In the genomic region with DNA sequence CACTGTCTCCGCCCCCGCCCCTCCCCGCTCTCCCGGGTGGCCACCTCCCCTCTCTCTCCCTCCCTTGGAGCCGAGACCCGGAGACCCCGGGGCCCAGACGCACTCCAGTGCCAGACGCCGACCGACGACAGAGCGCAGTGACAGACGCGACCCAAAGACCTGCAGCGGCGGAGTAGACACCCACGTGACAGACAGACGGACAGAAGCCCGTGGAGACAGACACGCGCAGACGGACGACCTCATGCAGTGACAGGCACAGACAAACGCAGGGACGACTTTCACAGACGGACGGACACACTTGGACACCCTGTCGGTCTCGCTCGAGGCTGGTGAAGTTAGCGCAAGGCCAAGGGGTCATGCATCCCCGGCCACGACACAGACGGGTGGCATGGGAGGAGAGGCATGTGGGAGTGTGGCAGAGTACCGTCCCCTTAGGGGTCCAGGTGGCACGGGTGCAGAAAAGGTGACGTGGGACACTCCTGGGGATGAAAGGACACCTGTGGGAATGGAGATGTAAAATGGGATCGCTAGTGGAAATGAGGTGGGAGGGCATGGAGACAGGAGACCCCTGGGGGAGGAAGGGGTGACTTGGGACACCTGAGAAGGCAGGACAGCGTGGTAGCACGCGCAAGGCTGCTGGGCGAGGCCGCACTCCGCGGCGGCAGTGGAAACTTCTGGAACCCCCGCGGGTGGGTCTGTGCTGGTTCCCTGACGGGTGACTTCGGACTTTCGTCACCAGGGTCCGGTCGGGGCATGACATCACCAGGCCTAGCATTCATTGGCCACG, we compare ENCODE assay signal across 1 cellular context.
TF ChIP-seq lines count a peak whose summit lies in the region.

No MANE protein-coding gene starts in this region.

TF ChIP-seq in HepG2, 621 proteins besides CTCF, POLR2A, EP300 and RAD21 (continued from another document):
- TF ChIP-seq, protein P1, sequence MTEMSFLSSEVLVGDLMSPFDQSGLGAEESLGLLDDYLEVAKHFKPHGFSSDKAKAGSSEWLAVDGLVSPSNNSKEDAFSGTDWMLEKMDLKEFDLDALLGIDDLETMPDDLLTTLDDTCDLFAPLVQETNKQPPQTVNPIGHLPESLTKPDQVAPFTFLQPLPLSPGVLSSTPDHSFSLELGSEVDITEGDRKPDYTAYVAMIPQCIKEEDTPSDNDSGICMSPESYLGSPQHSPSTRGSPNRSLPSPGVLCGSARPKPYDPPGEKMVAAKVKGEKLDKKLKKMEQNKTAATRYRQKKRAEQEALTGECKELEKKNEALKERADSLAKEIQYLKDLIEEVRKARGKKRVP (CRISPR knock-in tag; IDR thresholded peaks at IDR 0.05) = 0 out of 4 replicates have a peak, but pooled peaks of 1 of the 2 experiments have one; percentile 12
- TF ChIP-seq, protein P2, sequence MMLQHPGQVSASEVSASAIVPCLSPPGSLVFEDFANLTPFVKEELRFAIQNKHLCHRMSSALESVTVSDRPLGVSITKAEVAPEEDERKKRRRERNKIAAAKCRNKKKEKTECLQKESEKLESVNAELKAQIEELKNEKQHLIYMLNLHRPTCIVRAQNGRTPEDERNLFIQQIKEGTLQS (CRISPR knock-in tag; IDR thresholded peaks at IDR 0.05) = peak; percentile 23; the same call in 1 of the 2 replicates
- TF ChIP-seq HNRNPL (IDR thresholded peaks at IDR 0.05; ENCODE audit: low read depth, low read length) (peak; percentile 66; the same call in 1 of the 2 replicates), PLRG1 (conservative IDR thresholded peaks at IDR 0.05) (no peak), NFYC (CRISPR knock-in tag; IDR thresholded peaks at IDR 0.05) (peak; percentile 13; the same call in 1 of the 2 replicates), SP2 (CRISPR knock-in tag; IDR thresholded peaks at IDR 0.05) (no peak), FOXC1 (CRISPR knock-in tag; IDR thresholded peaks at IDR 0.05; ENCODE audit: borderline replicate concordance) (0 out of 2 replicates have a peak, but pooled peaks have one; percentile 80), ZNF543 (CRISPR knock-in tag; IDR thresholded peaks at IDR 0.05) (no peak), MXI1 (IDR thresholded peaks at IDR 0.05; ENCODE audit: borderline replicate concordance, low read depth, low read length) (no peak), ZNF878 (CRISPR knock-in tag; IDR thresholded peaks at IDR 0.05) (no peak), KDM2A (CRISPR knock-in tag; IDR thresholded peaks at IDR 0.05; ENCODE audit: borderline replicate concordance, low read depth) (peak; percentile 53; the same call in 1 of the 2 replicates), ZBTB42 (CRISPR knock-in tag; IDR thresholded peaks at IDR 0.05) (no peak), KAT2B (IDR thresholded peaks at IDR 0.05; ENCODE audit: borderline replicate concordance, low read depth, low read length) (no peak), ZNF772 (CRISPR knock-in tag; IDR thresholded peaks at IDR 0.05) (no peak), SNAI1 (CRISPR knock-in tag; IDR thresholded peaks at IDR 0.05; ENCODE audit: borderline replicate concordance) (no peak), SALL1 (CRISPR knock-in tag; IDR thresholded peaks at IDR 0.05) (peak; percentile 25; the same call in 1 of the 2 replicates), TEAD2 (CRISPR knock-in tag; IDR thresholded peaks at IDR 0.05) (no peak), ZNF224 (CRISPR knock-in tag; IDR thresholded peaks at IDR 0.05) (no peak), RNF2 (conservative IDR thresholded peaks at IDR 0.05; ENCODE audit: low read depth) (peak; percentile 40), PHF20 (CRISPR knock-in tag; IDR thresholded peaks at IDR 0.05) (peak; percentile 36; the same call in 1 of the 2 replicates), FOXK1 (CRISPR knock-in tag; IDR thresholded peaks at IDR 0.05; ENCODE audit: borderline replicate concordance, low read depth) (no peak), EED (CRISPR knock-in tag; IDR thresholded peaks at IDR 0.05) (no peak), NPAS2 (CRISPR knock-in tag; IDR thresholded peaks at IDR 0.05; ENCODE audit: borderline replicate concordance) (no peak), REXO4 (CRISPR knock-in tag; IDR thresholded peaks at IDR 0.05; ENCODE audit: borderline replicate concordance) (no peak), SRSF9 (IDR thresholded peaks at IDR 0.05; ENCODE audit: borderline replicate concordance, insufficient read depth, low read depth, low read length, poor library complexity, severe bottlenecking) (no peak), SSRP1 (CRISPR knock-in tag; IDR thresholded peaks at IDR 0.05) (no peak), ZNF501 (CRISPR knock-in tag; IDR thresholded peaks at IDR 0.05) (0 out of 2 replicates have a peak, but pooled peaks have one; percentile 4)
- TF ChIP-seq, protein P3, sequence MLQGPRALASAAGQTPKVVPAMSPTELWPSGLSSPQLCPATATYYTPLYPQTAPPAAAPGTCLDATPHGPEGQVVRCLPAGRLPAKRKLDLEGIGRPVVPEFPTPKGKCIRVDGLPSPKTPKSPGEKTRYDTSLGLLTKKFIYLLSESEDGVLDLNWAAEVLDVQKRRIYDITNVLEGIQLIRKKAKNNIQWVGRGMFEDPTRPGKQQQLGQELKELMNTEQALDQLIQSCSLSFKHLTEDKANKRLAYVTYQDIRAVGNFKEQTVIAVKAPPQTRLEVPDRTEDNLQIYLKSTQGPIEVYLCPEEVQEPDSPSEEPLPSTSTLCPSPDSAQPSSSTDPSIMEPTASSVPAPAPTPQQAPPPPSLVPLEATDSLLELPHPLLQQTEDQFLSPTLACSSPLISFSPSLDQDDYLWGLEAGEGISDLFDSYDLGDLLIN (CRISPR knock-in tag; IDR thresholded peaks at IDR 0.05; ENCODE audit: borderline replicate concordance) = no peak
- TF ChIP-seq, protein P4, sequence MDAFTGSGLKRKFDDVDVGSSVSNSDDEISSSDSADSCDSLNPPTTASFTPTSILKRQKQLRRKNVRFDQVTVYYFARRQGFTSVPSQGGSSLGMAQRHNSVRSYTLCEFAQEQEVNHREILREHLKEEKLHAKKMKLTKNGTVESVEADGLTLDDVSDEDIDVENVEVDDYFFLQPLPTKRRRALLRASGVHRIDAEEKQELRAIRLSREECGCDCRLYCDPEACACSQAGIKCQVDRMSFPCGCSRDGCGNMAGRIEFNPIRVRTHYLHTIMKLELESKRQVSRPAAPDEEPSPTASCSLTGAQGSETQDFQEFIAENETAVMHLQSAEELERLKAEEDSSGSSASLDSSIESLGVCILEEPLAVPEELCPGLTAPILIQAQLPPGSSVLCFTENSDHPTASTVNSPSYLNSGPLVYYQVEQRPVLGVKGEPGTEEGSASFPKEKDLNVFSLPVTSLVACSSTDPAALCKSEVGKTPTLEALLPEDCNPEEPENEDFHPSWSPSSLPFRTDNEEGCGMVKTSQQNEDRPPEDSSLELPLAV (CRISPR knock-in tag; conservative IDR thresholded peaks at IDR 0.05; ENCODE audit: low read depth) = 0 out of 2 replicates have a peak, but pooled peaks have one; percentile 34
- TF ChIP-seq, protein P5, sequence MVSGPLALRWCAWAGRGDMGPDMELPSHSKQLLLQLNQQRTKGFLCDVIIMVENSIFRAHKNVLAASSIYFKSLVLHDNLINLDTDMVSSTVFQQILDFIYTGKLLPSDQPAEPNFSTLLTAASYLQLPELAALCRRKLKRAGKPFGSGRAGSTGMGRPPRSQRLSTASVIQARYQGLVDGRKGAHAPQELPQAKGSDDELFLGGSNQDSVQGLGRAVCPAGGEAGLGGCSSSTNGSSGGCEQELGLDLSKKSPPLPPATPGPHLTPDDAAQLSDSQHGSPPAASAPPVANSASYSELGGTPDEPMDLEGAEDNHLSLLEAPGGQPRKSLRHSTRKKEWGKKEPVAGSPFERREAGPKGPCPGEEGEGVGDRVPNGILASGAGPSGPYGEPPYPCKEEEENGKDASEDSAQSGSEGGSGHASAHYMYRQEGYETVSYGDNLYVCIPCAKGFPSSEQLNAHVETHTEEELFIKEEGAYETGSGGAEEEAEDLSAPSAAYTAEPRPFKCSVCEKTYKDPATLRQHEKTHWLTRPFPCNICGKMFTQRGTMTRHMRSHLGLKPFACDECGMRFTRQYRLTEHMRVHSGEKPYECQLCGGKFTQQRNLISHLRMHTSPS (CRISPR knock-in tag; IDR thresholded peaks at IDR 0.05; ENCODE audit: low read depth) = peak; percentile 55; the same call in 1 of the 2 replicates
- TF ChIP-seq, protein P6, sequence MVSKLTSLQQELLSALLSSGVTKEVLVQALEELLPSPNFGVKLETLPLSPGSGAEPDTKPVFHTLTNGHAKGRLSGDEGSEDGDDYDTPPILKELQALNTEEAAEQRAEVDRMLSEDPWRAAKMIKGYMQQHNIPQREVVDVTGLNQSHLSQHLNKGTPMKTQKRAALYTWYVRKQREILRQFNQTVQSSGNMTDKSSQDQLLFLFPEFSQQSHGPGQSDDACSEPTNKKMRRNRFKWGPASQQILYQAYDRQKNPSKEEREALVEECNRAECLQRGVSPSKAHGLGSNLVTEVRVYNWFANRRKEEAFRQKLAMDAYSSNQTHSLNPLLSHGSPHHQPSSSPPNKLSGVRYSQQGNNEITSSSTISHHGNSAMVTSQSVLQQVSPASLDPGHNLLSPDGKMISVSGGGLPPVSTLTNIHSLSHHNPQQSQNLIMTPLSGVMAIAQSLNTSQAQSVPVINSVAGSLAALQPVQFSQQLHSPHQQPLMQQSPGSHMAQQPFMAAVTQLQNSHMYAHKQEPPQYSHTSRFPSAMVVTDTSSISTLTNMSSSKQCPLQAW (CRISPR knock-in tag; IDR thresholded peaks at IDR 0.05) = no peak
- TF ChIP-seq, protein P7, sequence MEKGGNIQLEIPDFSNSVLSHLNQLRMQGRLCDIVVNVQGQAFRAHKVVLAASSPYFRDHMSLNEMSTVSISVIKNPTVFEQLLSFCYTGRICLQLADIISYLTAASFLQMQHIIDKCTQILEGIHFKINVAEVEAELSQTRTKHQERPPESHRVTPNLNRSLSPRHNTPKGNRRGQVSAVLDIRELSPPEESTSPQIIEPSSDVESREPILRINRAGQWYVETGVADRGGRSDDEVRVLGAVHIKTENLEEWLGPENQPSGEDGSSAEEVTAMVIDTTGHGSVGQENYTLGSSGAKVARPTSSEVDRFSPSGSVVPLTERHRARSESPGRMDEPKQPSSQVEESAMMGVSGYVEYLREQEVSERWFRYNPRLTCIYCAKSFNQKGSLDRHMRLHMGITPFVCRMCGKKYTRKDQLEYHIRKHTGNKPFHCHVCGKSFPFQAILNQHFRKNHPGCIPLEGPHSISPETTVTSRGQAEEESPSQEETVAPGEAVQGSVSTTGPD (CRISPR knock-in tag; IDR thresholded peaks at IDR 0.05) = no peak
- TF ChIP-seq, protein P8, sequence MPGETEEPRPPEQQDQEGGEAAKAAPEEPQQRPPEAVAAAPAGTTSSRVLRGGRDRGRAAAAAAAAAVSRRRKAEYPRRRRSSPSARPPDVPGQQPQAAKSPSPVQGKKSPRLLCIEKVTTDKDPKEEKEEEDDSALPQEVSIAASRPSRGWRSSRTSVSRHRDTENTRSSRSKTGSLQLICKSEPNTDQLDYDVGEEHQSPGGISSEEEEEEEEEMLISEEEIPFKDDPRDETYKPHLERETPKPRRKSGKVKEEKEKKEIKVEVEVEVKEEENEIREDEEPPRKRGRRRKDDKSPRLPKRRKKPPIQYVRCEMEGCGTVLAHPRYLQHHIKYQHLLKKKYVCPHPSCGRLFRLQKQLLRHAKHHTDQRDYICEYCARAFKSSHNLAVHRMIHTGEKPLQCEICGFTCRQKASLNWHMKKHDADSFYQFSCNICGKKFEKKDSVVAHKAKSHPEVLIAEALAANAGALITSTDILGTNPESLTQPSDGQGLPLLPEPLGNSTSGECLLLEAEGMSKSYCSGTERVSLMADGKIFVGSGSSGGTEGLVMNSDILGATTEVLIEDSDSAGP (CRISPR knock-in tag; IDR thresholded peaks at IDR 0.05; ENCODE audit: borderline replicate concordance) = peak; percentile 49; the same call in 1 of the 2 replicates
- TF ChIP-seq, protein P9, sequence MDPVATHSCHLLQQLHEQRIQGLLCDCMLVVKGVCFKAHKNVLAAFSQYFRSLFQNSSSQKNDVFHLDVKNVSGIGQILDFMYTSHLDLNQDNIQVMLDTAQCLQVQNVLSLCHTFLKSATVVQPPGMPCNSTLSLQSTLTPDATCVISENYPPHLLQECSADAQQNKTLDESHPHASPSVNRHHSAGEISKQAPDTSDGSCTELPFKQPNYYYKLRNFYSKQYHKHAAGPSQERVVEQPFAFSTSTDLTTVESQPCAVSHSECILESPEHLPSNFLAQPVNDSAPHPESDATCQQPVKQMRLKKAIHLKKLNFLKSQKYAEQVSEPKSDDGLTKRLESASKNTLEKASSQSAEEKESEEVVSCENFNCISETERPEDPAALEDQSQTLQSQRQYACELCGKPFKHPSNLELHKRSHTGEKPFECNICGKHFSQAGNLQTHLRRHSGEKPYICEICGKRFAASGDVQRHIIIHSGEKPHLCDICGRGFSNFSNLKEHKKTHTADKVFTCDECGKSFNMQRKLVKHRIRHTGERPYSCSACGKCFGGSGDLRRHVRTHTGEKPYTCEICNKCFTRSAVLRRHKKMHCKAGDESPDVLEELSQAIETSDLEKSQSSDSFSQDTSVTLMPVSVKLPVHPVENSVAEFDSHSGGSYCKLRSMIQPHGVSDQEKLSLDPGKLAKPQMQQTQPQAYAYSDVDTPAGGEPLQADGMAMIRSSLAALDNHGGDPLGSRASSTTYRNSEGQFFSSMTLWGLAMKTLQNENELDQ (CRISPR knock-in tag; IDR thresholded peaks at IDR 0.05; ENCODE audit: borderline replicate concordance) = no peak
